In genomic region chr1:20729990-20730689, GRCh38 we compare ENCODE assay signal across 11 cellular contexts. TPM values are rescaled to one million over a fixed set of nuclear protein-coding genes. Genes with fewer than 3 reads are reported as not detected.
DNase-seq lines count a peak whose midpoint lies in the region; ATAC-seq and TF ChIP-seq lines count a peak whose summit lies in the region.
"Had no signal": no experiment of that assay in that cellular context is flagged by ENCODE, and none has a peak within 500 bp of the region (broad histone marks: within the 10 kb centered on the region; RNA-seq: fewer than 3 reads in every experiment).

No MANE protein-coding gene starts in this region.

- H3K4me1 Mint-ChIP-seq in activated T-cell treated with anti-CD3 and anti-CD28 coated beads, Interleukin-2, amount 50 U/mL, for 24 hours (ENCODE audit: low read depth): peaks cover 25% of the 10 kb centered on the region

- TF ChIP-seq CTCF in Peyer's patch (IDR thresholded peaks at IDR 0.05): no peak

- peaks cover 38% of the 10 kb centered on the region for H3K27me3 Mint-ChIP-seq in activated T-cell treated with anti-CD3 and anti-CD28 coated beads, Interleukin-2, amount 50 U/mL, for 24 hours

- H3K4me3 ChIP-seq in Peyer's patch (no peak overlapping the region), iPS-20b (ENCODE audit: low read length) (peak overlapping the region; percentile 45; the same call in 1 of the 2 replicates)

- H3K9me3 ChIP-seq in Peyer's patch: no peaks in the 10 kb centered on the region
- H3K9me3 ChIP-seq in iPS-20b (ENCODE audit: insufficient read depth, low read depth, low read length): no peaks in the 10 kb centered on the region

- no peak overlapping the region for H3K27ac Mint-ChIP-seq in activated T-cell treated with anti-CD3 and anti-CD28 coated beads, Interleukin-2, amount 50 U/mL, for 24 hours

- H3K9ac ChIP-seq in iPS-20b (ENCODE audit: low read depth, low read length): no peak overlapping the region

- ATAC-seq in HG03457 (IDR thresholded peaks at IDR 0.05; ENCODE audit: unreplicated experiment) (no peak), GM21515 (IDR thresholded peaks at IDR 0.05; ENCODE audit: unreplicated experiment) (no peak)
- ATAC-seq: HCT116 had no signal

- H3K4me3 Mint-ChIP-seq in activated T-cell treated with anti-CD3 and anti-CD28 coated beads, Interleukin-2, amount 50 U/mL, for 24 hours: no peak overlapping the region

- TF ChIP-seq POLR2A in Peyer's patch (IDR thresholded peaks at IDR 0.05): no peak

- no peaks in the 10 kb centered on the region for H3K9me3 Mint-ChIP-seq in activated T-cell treated with anti-CD3 and anti-CD28 coated beads, Interleukin-2, amount 50 U/mL, for 24 hours

- H3K36me3 Mint-ChIP-seq in activated T-cell treated with anti-CD3 and anti-CD28 coated beads, Interleukin-2, amount 50 U/mL, for 24 hours (ENCODE audit: low read depth): peaks cover 3% of the 10 kb centered on the region

- H3K36me3 ChIP-seq in Peyer's patch: no peaks in the 10 kb centered on the region
- H3K36me3 ChIP-seq in iPS-20b (ENCODE audit: insufficient read depth, low read depth, low read length): no peaks in the 10 kb centered on the region

- peaks cover 4 to 26% (median 19%) of the 10 kb centered on the region in 4 donors for H3K4me1 ChIP-seq in Peyer's patch
- peaks cover 19% of the 10 kb centered on the region for H3K4me1 ChIP-seq in iPS-20b (ENCODE audit: insufficient read depth, low read length)

- DNase-seq in activated T-cell treated with anti-CD3 and anti-CD28 coated beads, Interleukin-2, amount 50 U/mL, for 24 hours: peak; percentile 27
- no peak for DNase-seq in activated T-cell treated with anti-CD3 and anti-CD28 coated beads, Interleukin-2, amount 50 U/mL, for 48 hours
- peak in 2 of 3 donors; percentile 11 to 41 for DNase-seq in Peyer's patch
- DNase-seq in NCI-H510A (lab: John Stamatoyannopoulos, UW): no peak
- DNase-seq: amygdala, Right ventricle myocardium superior had no signal

- H3K27ac ChIP-seq in Peyer's patch (no peak overlapping the region), iPS-20b (ENCODE audit: low read length) (no peak overlapping the region), temporal lobe (ENCODE audit: low read depth, low read length) (peak overlapping the region; percentile 17)

- H3K27me3 ChIP-seq in Peyer's patch (peaks cover 0 to 26% of the 10 kb centered on the region in 2 donors), iPS-20b (ENCODE audit: insufficient read depth, low read length) (peaks cover 55% of the 10 kb centered on the region)

RNA-seq across cellular contexts. Expression of gene SH2D5, which starts 2.4 kb away (rescaled TPM):
- total RNA-seq in Peyer's patch (not detected), temporal lobe (0.49 TPM)
- total RNA-seq: Right ventricle myocardium superior had no signal

RNA-seq across cellular contexts. Expression of gene KIF17, which starts 12.3 kb away (rescaled TPM):
- 10 to 100 TPM in 1 of 4 donors, 1 to 10 TPM in 2, under 1 TPM in 1; 0.80 to 10.3 (median 2.2) TPM for total RNA-seq in Peyer's patch
- 5.2 TPM for total RNA-seq in temporal lobe

RNA-seq across cellular contexts. Expression of gene HP1BP3, which starts 57.0 kb away (rescaled TPM):
- total RNA-seq in Peyer's patch: 1,000 to 10,000 TPM in 1 of 4 donors, 100 to 1,000 TPM in 3; 259 to 1,144 (median 287) TPM
- 375 TPM for total RNA-seq in temporal lobe

Comparison
In these comparisons a context has a peak if more than half of its experiments do, and no peak if none do; other contexts are left out.
1. DNase-seq: peak in activated T-cell treated with anti-CD3 and anti-CD28 coated beads, Interleukin-2, amount 50 U/mL, for 24 hours (single experiment) and Peyer's patch (2 of 3); none in activated T-cell treated with anti-CD3 and anti-CD28 coated beads, Interleukin-2, amount 50 U/mL, for 48 hours (0 of 2) and NCI-H510A (single experiment).